In genomic region chr3:135867911-135868310, GRCh38 we compare ENCODE assay signal across 24 cellular contexts.
"Had no signal": no experiment of that assay in that cellular context is flagged by ENCODE, and none has a peak within 500 bp of the region (broad histone marks: within the 10 kb centered on the region; RNA-seq: fewer than 3 reads in every experiment).

No MANE protein-coding gene starts in this region.

- H3K4me3 ChIP-seq: neural progenitor cell, ovary, psoas muscle, right lobe of liver, sigmoid colon, stomach, thoracic aorta, thyroid gland, tibial nerve, upper lobe of left lung, vagina had no signal

- H3K27ac ChIP-seq: neural progenitor cell, ovary, parathyroid adenoma, psoas muscle, right lobe of liver, sigmoid colon, stomach, thoracic aorta, thyroid gland, tibial nerve, upper lobe of left lung, vagina had no signal

- FAIRE-seq: small intestine, urothelium cell line had no signal

- DNase-seq: occipital lobe; ovary; posterior cingulate gyrus; psoas muscle; right cardiac atrium; right lobe of liver; sigmoid colon; small intestine; stimulated activated CD4-positive, alpha-beta T cell treated with anti-CD3 and anti-CD28 coated beads, Interleukin-15, amount 100 ng/mL, for 24 hours; stimulated activated CD4-positive, alpha-beta T cell treated with anti-CD3 and anti-CD28 coated beads, Interleukin-2, amount 100 ng/mL, for 24 hours; stimulated activated CD4-positive, alpha-beta T cell treated with anti-CD3 and anti-CD28 coated beads, Interleukin-2, amount 100 ng/mL, for 48 hours; stimulated activated CD4-positive, alpha-beta T cell treated with anti-CD3 and anti-CD28 coated beads, Interleukin-4, amount 100 ng/mL, for 24 hours; stimulated activated naive B cell treated with anti-CD40 and anti-IgM and Interleukin-4, amounts not matched to agents 10 μg/mL and 1 μg/mL and 100 μg/mL, for 72 hours; stimulated activated naive CD4-positive, alpha-beta T cell treated with Interleukin-2 at 50 U/mL for 16 hours; stomach; thyroid gland; trophoblast cell; upper lobe of left lung had no signal

- H3K36me3 ChIP-seq: neural progenitor cell, ovary, right lobe of liver, sigmoid colon, stomach, thoracic aorta, thyroid gland, tibial nerve, upper lobe of left lung, vagina had no signal

- H3K9me3 ChIP-seq: ovary, psoas muscle, right lobe of liver, sigmoid colon, thoracic aorta, thyroid gland, upper lobe of left lung, vagina had no signal

- H3K4me1 ChIP-seq: neural progenitor cell, parathyroid adenoma, psoas muscle, right lobe of liver, sigmoid colon, stomach, tibial nerve, upper lobe of left lung, vagina had no signal

- H3K27me3 ChIP-seq: neural progenitor cell, ovary, right lobe of liver, sigmoid colon, stomach, thyroid gland, tibial nerve, upper lobe of left lung, vagina had no signal
